Comparison of ENCODE assay signal across 29 cellular contexts in the genomic region with DNA sequence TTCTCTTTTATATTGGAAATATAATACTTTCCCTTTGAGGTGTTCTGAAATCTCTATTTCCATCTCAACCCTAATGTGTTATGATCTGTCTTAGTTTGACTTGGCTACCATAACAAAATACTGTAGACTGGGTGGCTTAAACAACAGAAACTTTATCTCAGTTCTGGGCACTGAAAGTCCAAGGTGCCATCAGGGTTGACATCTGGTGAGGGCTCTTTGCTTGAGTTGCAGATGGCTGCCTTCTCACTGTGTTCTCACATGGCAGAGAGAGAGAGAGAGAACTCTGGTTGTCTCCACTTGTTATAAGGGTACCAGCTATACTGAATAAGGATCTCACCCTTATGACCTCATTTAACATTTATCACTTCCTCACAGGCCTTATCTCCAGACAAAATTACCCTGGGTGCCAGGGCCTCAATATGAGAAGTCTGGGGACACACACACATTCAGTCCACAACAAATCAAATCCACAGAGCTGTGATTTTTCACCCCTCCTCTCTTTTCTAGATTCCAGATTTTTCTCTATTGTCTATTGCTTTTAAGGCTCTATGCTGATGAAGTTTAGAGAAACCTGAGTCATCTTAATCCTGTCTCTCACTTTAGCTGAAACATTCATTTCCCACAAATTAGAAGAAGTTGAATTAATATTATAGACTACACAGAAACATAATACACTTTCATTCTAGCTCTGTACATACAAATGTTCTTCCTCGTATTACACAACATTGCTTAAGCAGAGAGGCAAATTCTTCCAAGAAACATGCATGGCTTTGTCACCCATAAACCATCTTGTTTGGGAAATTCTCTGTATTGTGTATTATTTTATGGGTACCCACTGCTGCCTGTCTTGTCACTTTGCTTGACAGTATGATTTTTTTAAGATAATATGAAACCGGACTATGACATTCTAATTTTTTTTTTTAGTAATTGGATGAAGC.
DNase-seq lines count a peak whose midpoint lies in the region; ATAC-seq, FAIRE-seq and TF ChIP-seq lines count a peak whose summit lies in the region.
"Had no signal": no experiment of that assay in that cellular context is flagged by ENCODE, and none has a peak within 500 bp of the region (broad histone marks: within the 10 kb centered on the region; RNA-seq: fewer than 3 reads in every experiment).

No MANE protein-coding gene starts in this region.

- no peaks in the 10 kb centered on the region for H3K9me3 Mint-ChIP-seq in neural progenitor cell
- H3K9me3 Mint-ChIP-seq: activated CD4-positive, alpha-beta memory T cell treated with anti-CD3 and anti-CD28 coated beads, Interleukin-2, amount 10 ng/mL, durations not matched to agents 7 days and 5 days; activated naive CD8-positive, alpha-beta T cell treated with anti-CD3 and anti-CD28 coated beads for 36 hours; HFFc6 had no signal

- H3K27me3 ChIP-seq in adipocyte (replicated peaks; ENCODE audit: control insufficient read depth, insufficient read depth, low read length) (no peaks in the 10 kb centered on the region), neural progenitor cell (no peaks in the 10 kb centered on the region)
- H3K27me3 ChIP-seq: Peyer's patch, sigmoid colon, vagina had no signal

- peak; percentile 43 for ATAC-seq in HG03342 (IDR thresholded peaks at IDR 0.05; ENCODE audit: unreplicated experiment)
- no peak for ATAC-seq in HG03135 (IDR thresholded peaks at IDR 0.05; ENCODE audit: unreplicated experiment)
- ATAC-seq: A549; left lobe of liver; stimulated activated naive CD8-positive, alpha-beta T cell treated with anti-CD3 and anti-CD28 coated beads, Interleukin-15, Interleukin-2, amounts not matched to agents 100 U/mL and 50 U/mL, for 24 hours had no signal

- no peaks in the 10 kb centered on the region for H3K79me2 ChIP-seq in neural progenitor cell (ENCODE audit: low read depth)

- TF ChIP-seq POLR2A in GM12891 (IDR thresholded peaks at IDR 0.05; ENCODE audit: low read depth, low read length) = no peak
- no peak for TF ChIP-seq POLR2A in lower leg skin (IDR thresholded peaks at IDR 0.05)

- intact Hi-C loops in lower leg skin (cut with DNase I; ENCODE audit: low total_unique reads) = no loop called here

- H2AFZ ChIP-seq in neural progenitor cell (replicated peaks) = no peak overlapping the region

- 67 to 78% methylated on average over 2 of the region's 2 CpGs for WGBS in lower leg skin, 2 donors

- no peaks in the 10 kb centered on the region for H3K36me3 ChIP-seq in adipocyte (ENCODE audit: control insufficient read depth, insufficient read depth, low read length, severe bottlenecking)
- no peaks in the 10 kb centered on the region for H3K36me3 ChIP-seq in neural progenitor cell
- H3K36me3 ChIP-seq: Peyer's patch, prostate gland, sigmoid colon, thoracic aorta, vagina had no signal

- H3K4me2 ChIP-seq in neural progenitor cell = peak overlapping the region; percentile 6
- H3K4me2 ChIP-seq: A549 had no signal

- H3K9me3 ChIP-seq in adipocyte (ENCODE audit: control insufficient read depth, low read length) = no peaks in the 10 kb centered on the region
- no peaks in the 10 kb centered on the region for H3K9me3 ChIP-seq in neural progenitor cell (ENCODE audit: low read depth)
- H3K9me3 ChIP-seq: A549, Peyer's patch, prostate gland, sigmoid colon, thoracic aorta, vagina had no signal

- no peaks in the 10 kb centered on the region for H3K36me3 Mint-ChIP-seq in neural progenitor cell
- H3K36me3 Mint-ChIP-seq: activated naive CD8-positive, alpha-beta T cell treated with anti-CD3 and anti-CD28 coated beads for 36 hours had no signal

- FAIRE-seq in GM12891 (lab: Jason Lieb, UNC) = no peak
- FAIRE-seq: A549, astrocyte had no signal

- no peaks in the 10 kb centered on the region for H3K27me3 Mint-ChIP-seq in neural progenitor cell (ENCODE audit: insufficient read depth, low read depth)
- H3K27me3 Mint-ChIP-seq: activated CD4-positive, alpha-beta memory T cell treated with anti-CD3 and anti-CD28 coated beads, Interleukin-2, amount 10 ng/mL, durations not matched to agents 7 days and 5 days; activated naive CD8-positive, alpha-beta T cell treated with anti-CD3 and anti-CD28 coated beads for 36 hours had no signal

- H3K4me3 ChIP-seq in adipocyte (ENCODE audit: low read length) = no peak overlapping the region
- no peak overlapping the region for H3K4me3 ChIP-seq in neural progenitor cell
- H3K4me3 ChIP-seq in lower leg skin (ENCODE audit: low read depth, poor library complexity, severe bottlenecking) = no peak overlapping the region
- H3K4me3 ChIP-seq: A549, Peyer's patch, prostate gland, sigmoid colon, thoracic aorta, vagina had no signal

- H3K4me1 ChIP-seq in adipocyte (ENCODE audit: control insufficient read depth, insufficient read depth, low read length) = peaks cover 12% of the 10 kb centered on the region
- peaks cover 18% of the 10 kb centered on the region for H3K4me1 ChIP-seq in neural progenitor cell
- H3K4me1 ChIP-seq: A549, Peyer's patch, prostate gland had no signal

- no peak overlapping the region for H3K4me3 Mint-ChIP-seq in neural progenitor cell
- H3K4me3 Mint-ChIP-seq: activated CD4-positive, alpha-beta memory T cell treated with anti-CD3 and anti-CD28 coated beads, Interleukin-2, amount 10 ng/mL, durations not matched to agents 7 days and 5 days; activated naive CD8-positive, alpha-beta T cell treated with anti-CD3 and anti-CD28 coated beads for 36 hours; B cell; HFFc6 had no signal

- DNase-seq in GM12891 (ENCODE audit: insufficient read length, low spot score) (no peak), adipocyte (ENCODE audit: low read depth) (peak; percentile 40), neural progenitor cell (ENCODE audit: low spot score) (no peak), T-helper 9 cell (no peak), NCI-H1105 (lab: John Stamatoyannopoulos, UW) (no peak), lower leg skin (ENCODE audit: low spot score in 2 of 2) (no peak)
- DNase-seq: activated CD4-positive, alpha-beta memory T cell treated with anti-CD3 and anti-CD28 coated beads, Interleukin-2, amount 10 ng/mL, durations not matched to agents 7 days and 5 days; activated effector memory CD4-positive, alpha-beta T cell treated with Interleukin-2 at 50 U/mL for 16 hours; activated naive CD8-positive, alpha-beta T cell treated with anti-CD3 and anti-CD28 coated beads for 36 hours; caudate nucleus; GOT3; HFFc6; hippocampal formation; Kasumi-1; mesendoderm; NCI-H510A treated with DMSO at 0.1 percent for 48 hours; Peyer's patch; SIG-M5; sigmoid colon; stimulated activated naive CD8-positive, alpha-beta T cell treated with anti-CD3 and anti-CD28 coated beads, Interleukin-15, Interleukin-2, amounts not matched to agents 100 U/mL and 50 U/mL, for 24 hours had no signal

- H3K27ac Mint-ChIP-seq in neural progenitor cell = peak overlapping the region; percentile 80
- H3K27ac Mint-ChIP-seq: activated CD4-positive, alpha-beta memory T cell treated with anti-CD3 and anti-CD28 coated beads, Interleukin-2, amount 10 ng/mL, durations not matched to agents 7 days and 5 days; activated naive CD8-positive, alpha-beta T cell treated with anti-CD3 and anti-CD28 coated beads for 36 hours; B cell; HFFc6 had no signal

- no peaks in the 10 kb centered on the region for H3F3A ChIP-seq in neural progenitor cell (ENCODE audit: low read depth)

- no peaks in the 10 kb centered on the region for H4K20me1 ChIP-seq in neural progenitor cell (ENCODE audit: low read depth)

- H3K4me1 Mint-ChIP-seq in neural progenitor cell = peaks cover 19% of the 10 kb centered on the region
- H3K4me1 Mint-ChIP-seq: activated CD4-positive, alpha-beta memory T cell treated with anti-CD3 and anti-CD28 coated beads, Interleukin-2, amount 10 ng/mL, durations not matched to agents 7 days and 5 days; activated naive CD8-positive, alpha-beta T cell treated with anti-CD3 and anti-CD28 coated beads for 36 hours; B cell had no signal

- no peak for TF ChIP-seq CTCF in neural progenitor cell (IDR thresholded peaks at IDR 0.05)
- no peak for TF ChIP-seq CTCF in lower leg skin (IDR thresholded peaks at IDR 0.05)

- H3K9ac ChIP-seq in adipocyte (ENCODE audit: low read length) (no peak overlapping the region), neural progenitor cell (no peak overlapping the region)

- peak overlapping the region; percentile 32 for H3K27ac ChIP-seq in neural progenitor cell
- H3K27ac ChIP-seq: A549, Peyer's patch, prostate gland, sigmoid colon, thoracic aorta, vagina had no signal

TF ChIP-seq in GM12891, 5 proteins besides CTCF, POLR2A, EP300 and RAD21:
- TF ChIP-seq TAF1 (IDR thresholded peaks at IDR 0.05; ENCODE audit: low read depth, low read length) (no peak), SPI1 (IDR thresholded peaks at IDR 0.05; ENCODE audit: low read depth, low read length) (peak; percentile 37; the same call in 1 of the 2 replicates)
